8 cellular contexts compared by ENCODE assay signal in the genomic region with DNA sequence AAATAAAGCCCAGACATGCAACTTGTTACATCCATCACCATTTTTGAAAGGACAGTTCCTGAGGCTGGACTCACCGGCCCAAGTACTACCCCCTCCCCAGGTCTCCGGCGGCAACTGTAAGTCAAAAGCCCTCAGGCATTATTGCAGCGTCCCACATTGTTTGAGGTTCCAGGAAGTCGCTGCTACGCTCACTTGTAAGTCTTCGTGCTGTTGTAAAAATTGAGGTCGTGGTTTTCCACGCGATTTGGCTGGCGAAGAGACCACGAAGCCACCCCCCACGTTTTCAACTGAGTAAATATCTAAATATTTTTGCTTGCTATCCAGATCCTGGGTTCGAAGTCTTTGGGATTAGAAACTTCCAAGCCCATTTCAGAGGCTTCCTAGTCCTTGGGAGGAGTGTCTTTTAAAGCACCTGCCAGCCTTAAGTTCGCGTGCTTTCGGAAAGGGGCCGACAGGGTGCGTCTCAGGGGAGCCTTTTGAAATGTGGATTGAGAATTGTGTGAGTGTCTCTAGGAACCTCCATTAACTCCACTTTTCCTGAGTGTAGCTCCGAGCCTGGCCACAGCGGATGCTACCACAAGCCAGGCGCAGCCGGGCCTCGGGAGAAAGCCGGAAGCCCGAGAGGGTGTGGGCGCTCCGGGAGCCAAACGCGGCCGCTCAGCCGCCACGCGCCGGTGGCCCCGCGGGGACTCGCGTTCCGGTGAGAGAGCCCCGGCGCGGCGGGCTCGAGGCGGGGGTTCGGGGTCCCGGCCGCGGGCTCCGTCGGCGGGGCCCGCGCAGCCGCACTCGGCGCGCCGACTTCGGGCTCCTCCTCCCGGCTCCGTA. TPM values are rescaled to one million over a fixed set of nuclear protein-coding genes. Genes with fewer than 3 reads are reported as not detected.
DNase-seq lines count a peak whose midpoint lies in the region; ATAC-seq, FAIRE-seq and TF ChIP-seq lines count a peak whose summit lies in the region.

A gene with protein sequence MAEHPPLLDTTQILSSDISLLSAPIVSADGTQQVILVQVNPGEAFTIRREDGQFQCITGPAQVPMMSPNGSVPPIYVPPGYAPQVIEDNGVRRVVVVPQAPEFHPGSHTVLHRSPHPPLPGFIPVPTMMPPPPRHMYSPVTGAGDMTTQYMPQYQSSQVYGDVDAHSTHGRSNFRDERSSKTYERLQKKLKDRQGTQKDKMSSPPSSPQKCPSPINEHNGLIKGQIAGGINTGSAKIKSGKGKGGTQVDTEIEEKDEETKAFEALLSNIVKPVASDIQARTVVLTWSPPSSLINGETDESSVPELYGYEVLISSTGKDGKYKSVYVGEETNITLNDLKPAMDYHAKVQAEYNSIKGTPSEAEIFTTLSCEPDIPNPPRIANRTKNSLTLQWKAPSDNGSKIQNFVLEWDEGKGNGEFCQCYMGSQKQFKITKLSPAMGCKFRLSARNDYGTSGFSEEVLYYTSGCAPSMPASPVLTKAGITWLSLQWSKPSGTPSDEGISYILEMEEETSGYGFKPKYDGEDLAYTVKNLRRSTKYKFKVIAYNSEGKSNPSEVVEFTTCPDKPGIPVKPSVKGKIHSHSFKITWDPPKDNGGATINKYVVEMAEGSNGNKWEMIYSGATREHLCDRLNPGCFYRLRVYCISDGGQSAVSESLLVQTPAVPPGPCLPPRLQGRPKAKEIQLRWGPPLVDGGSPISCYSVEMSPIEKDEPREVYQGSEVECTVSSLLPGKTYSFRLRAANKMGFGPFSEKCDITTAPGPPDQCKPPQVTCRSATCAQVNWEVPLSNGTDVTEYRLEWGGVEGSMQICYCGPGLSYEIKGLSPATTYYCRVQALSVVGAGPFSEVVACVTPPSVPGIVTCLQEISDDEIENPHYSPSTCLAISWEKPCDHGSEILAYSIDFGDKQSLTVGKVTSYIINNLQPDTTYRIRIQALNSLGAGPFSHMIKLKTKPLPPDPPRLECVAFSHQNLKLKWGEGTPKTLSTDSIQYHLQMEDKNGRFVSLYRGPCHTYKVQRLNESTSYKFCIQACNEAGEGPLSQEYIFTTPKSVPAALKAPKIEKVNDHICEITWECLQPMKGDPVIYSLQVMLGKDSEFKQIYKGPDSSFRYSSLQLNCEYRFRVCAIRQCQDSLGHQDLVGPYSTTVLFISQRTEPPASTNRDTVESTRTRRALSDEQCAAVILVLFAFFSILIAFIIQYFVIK (plus strand): TSS at position 812 of the 825 bp plus-strand sequence. CDS start 30,279 bp downstream, outside the sequence.

- CTCF ChIA-PET in A673 (lab: Charles Lee): no interaction called here

- TF ChIP-seq POLR2A in GM12891 (IDR thresholded peaks at IDR 0.05; ENCODE audit: low read depth, low read length) (no peak; the same call in 1 of the 2 replicates), esophagus muscularis mucosa (IDR thresholded peaks at IDR 0.05; ENCODE audit: low read depth) (peak; percentile 5)

- H3K36me3 ChIP-seq in A673 (ENCODE audit: insufficient read depth, low read length, poor library complexity, severe bottlenecking): no peaks in the 10 kb centered on the region
- H3K36me3 ChIP-seq in esophagus muscularis mucosa: no peaks in the 10 kb centered on the region
- no peaks in the 10 kb centered on the region for H3K36me3 ChIP-seq in muscle layer of duodenum (ENCODE audit: control insufficient read depth in 1 of 2, insufficient read depth in 2 of 2, low read length in 2 of 2)

- DNase-seq in A673 (ENCODE audit: low spot score): peak; percentile 78
- DNase-seq in GM12891 (ENCODE audit: insufficient read length, low spot score): peak; percentile 76
- DNase-seq in NCI-H82 (lab: John Stamatoyannopoulos, UW): peak; percentile 85
- DNase-seq in activated CD8-positive, alpha-beta memory T cell treated with anti-CD3 and anti-CD28 coated beads, Interleukin-2, amount 50 U/mL, for 48 hours: peak; percentile 60
- peak; percentile 93 for DNase-seq in esophagus muscularis mucosa (ENCODE audit: extremely low spot score)

- peak within 1 kb of the TSS; percentile 98 for H3K4me3 Mint-ChIP-seq in stimulated activated naive CD8-positive, alpha-beta T cell treated with anti-CD3 and anti-CD28 coated beads, Interleukin-15, Interleukin-2, amounts not matched to agents 100 ng/mL and 50 ng/mL, for 24 hours

- H3K9me3 ChIP-seq in A673 (ENCODE audit: low read depth, low read length, poor library complexity, severe bottlenecking) (peaks cover 6% of the 10 kb centered on the region), esophagus muscularis mucosa (peaks cover 0 to 7% (median 0%) of the 10 kb centered on the region in 4 donors), muscle layer of duodenum (ENCODE audit: control insufficient read depth in 1 of 2, low read length in 2 of 2) (peaks cover 0 to 3% of the 10 kb centered on the region in 2 donors)

- H3K27me3 Mint-ChIP-seq in stimulated activated naive CD8-positive, alpha-beta T cell treated with anti-CD3 and anti-CD28 coated beads, Interleukin-15, Interleukin-2, amounts not matched to agents 100 ng/mL and 50 ng/mL, for 24 hours: no peaks in the 10 kb centered on the region

- intact Hi-C loops in A673 (cut with micrococcal nuclease; ENCODE audit: unreplicated experiment): loop anchor here (5.0 kb wide), 2 partner anchors 137 to 217 kb away; no protein-coding TSS in a partner anchor
- intact Hi-C loops in esophagus muscularis mucosa (cut with DNase I): loop anchor here (5.0 to 10.0 kb wide), 2 partner anchors 122 to 269 kb away; a partner anchor contains a TSS

- peaks cover 35% of the 10 kb centered on the region for H3K36me3 Mint-ChIP-seq in stimulated activated naive CD8-positive, alpha-beta T cell treated with anti-CD3 and anti-CD28 coated beads, Interleukin-15, Interleukin-2, amounts not matched to agents 100 ng/mL and 50 ng/mL, for 24 hours (ENCODE audit: low read depth)

- H3K27ac ChIP-seq in A673 (ENCODE audit: low read depth, low read length, poor library complexity, severe bottlenecking) (peak within 1 kb of the TSS; percentile 96), esophagus muscularis mucosa (replicated peaks in 1 of 4) (peak within 1 kb of the TSS; percentile 97 to 99 (median 99)), muscle layer of duodenum (ENCODE audit: low read length) (peak within 1 kb of the TSS; percentile 93)

- H3K4me1 ChIP-seq in A673 (ENCODE audit: insufficient read depth, low read length, poor library complexity, severe bottlenecking): peaks cover 19% of the 10 kb centered on the region
- peaks cover 13 to 43% (median 38%) of the 10 kb centered on the region in 4 donors for H3K4me1 ChIP-seq in esophagus muscularis mucosa
- peaks cover 0 to 28% of the 10 kb centered on the region in 2 donors for H3K4me1 ChIP-seq in muscle layer of duodenum (ENCODE audit: control insufficient read depth in 1 of 2, insufficient read depth in 2 of 2, low read length in 2 of 2)

- TSS peak; percentile 71 for BruUV-seq in A673 (replicated peaks; lab: Mats Ljungman, UMichigan)

- ATAC-seq in HG03066 (IDR thresholded peaks at IDR 0.05; ENCODE audit: low read depth, unreplicated experiment): peak; percentile 13

- H3K4me3 ChIP-seq in A673 (ENCODE audit: low read depth, low read length, poor library complexity, severe bottlenecking): peak within 1 kb of the TSS; percentile 73
- peak within 1 kb of the TSS; percentile 84 to 91 (median 88) for H3K4me3 ChIP-seq in esophagus muscularis mucosa
- H3K4me3 ChIP-seq in muscle layer of duodenum (ENCODE audit: low read depth in 1 of 2, low read length in 2 of 2): peak within 1 kb of the TSS; percentile 79 to 89

- no peak for TF ChIP-seq EP300 in esophagus muscularis mucosa (IDR thresholded peaks at IDR 0.05)

- TF ChIP-seq CTCF in A673 (conservative IDR thresholded peaks at IDR 0.05; ENCODE audit: low read depth, low read length) (0 out of 2 replicates have a peak, but pooled peaks have one; percentile 13), esophagus muscularis mucosa (IDR thresholded peaks at IDR 0.05) (peak in 1 of 3 experiments; percentile 24)

- POLR2A ChIA-PET in A673 (lab: Charles Lee; ENCODE audit: low non-redundant PET): no interaction called here

- H3K27ac Mint-ChIP-seq in stimulated activated naive CD8-positive, alpha-beta T cell treated with anti-CD3 and anti-CD28 coated beads, Interleukin-15, Interleukin-2, amounts not matched to agents 100 ng/mL and 50 ng/mL, for 24 hours: peak within 1 kb of the TSS; percentile 98

- no peaks in the 10 kb centered on the region for H3K27me3 ChIP-seq in A673 (replicated peaks; ENCODE audit: insufficient read depth, low read depth, low read length, poor library complexity)
- H3K27me3 ChIP-seq in esophagus muscularis mucosa: no peaks in the 10 kb centered on the region
- H3K27me3 ChIP-seq in muscle layer of duodenum (ENCODE audit: low read depth, low read length): no peaks in the 10 kb centered on the region

- H3K4me1 Mint-ChIP-seq in stimulated activated naive CD8-positive, alpha-beta T cell treated with anti-CD3 and anti-CD28 coated beads, Interleukin-15, Interleukin-2, amounts not matched to agents 100 ng/mL and 50 ng/mL, for 24 hours (ENCODE audit: low read depth): peaks cover 42% of the 10 kb centered on the region

- peak; percentile 54 for FAIRE-seq in GM12891 (lab: Jason Lieb, UNC)

- H3K9me3 Mint-ChIP-seq in stimulated activated naive CD8-positive, alpha-beta T cell treated with anti-CD3 and anti-CD28 coated beads, Interleukin-15, Interleukin-2, amounts not matched to agents 100 ng/mL and 50 ng/mL, for 24 hours: peaks cover 29% of the 10 kb centered on the region

- WGBS in esophagus muscularis mucosa: 2% methylated on average over 21 of the region's 63 CpGs

TF ChIP-seq in GM12891, 5 proteins besides CTCF, POLR2A, EP300 and RAD21:
- TF ChIP-seq POU2F2 (IDR thresholded peaks at IDR 0.05; ENCODE audit: low read depth, low read length) (no peak), POLR2AphosphoS5 (IDR thresholded peaks at IDR 0.05; ENCODE audit: low read depth, low read length) (0 out of 2 replicates have a peak, but pooled peaks have one; percentile 18), SPI1 (IDR thresholded peaks at IDR 0.05; ENCODE audit: low read depth, low read length) (no peak)

RNA-seq across cellular contexts. Expression of the gene that starts here (rescaled TPM):
- 45.5 and 49.3 TPM in 2 replicates for total RNA-seq in A673 (2021)
- polyA plus RNA-seq in GM12891 (2012; ENCODE audit: low read depth, missing spikeins): 12.8 TPM
- 10 to 100 TPM; 37.0 to 39.4 (median 38.6) TPM for total RNA-seq in esophagus muscularis mucosa

Comparison
In these comparisons a context has a peak if more than half of its experiments do, and no peak if none do; other contexts are left out.
1. Peak in every context shown above with its lines: DNase-seq, ATAC-seq, H3K4me3 ChIP-seq and H3K27ac ChIP-seq.